ENCODE assay signal across 1 cellular context in genomic region chr19:34145741-34146202, GRCh38.
A peak's percentile ranks its signal among the peaks of the same experiment; 100 is the strongest.
TF ChIP-seq lines count a peak whose summit lies in the region.

No MANE protein-coding gene starts in this region.

TF ChIP-seq in HEK293, 187 proteins besides CTCF, POLR2A, EP300 and RAD21 (continued from another document):
- TF ChIP-seq ZNF184 (tag by site-specific recombination; IDR thresholded peaks at IDR 0.05) (no peak; the same call in 1 of the 2 replicates), ZSCAN16 (tag by site-specific recombination; IDR thresholded peaks at IDR 0.05) (no peak), ZSCAN30 (tag by site-specific recombination; IDR thresholded peaks at IDR 0.05) (0 out of 2 replicates have a peak, but pooled peaks have one; percentile 36), ZNF654 (tag by site-specific recombination; IDR thresholded peaks at IDR 0.05; ENCODE audit: low read depth) (peak; percentile 100), ZNF600 (tag by site-specific recombination; IDR thresholded peaks at IDR 0.05) (peak; percentile 92), ZNF561 (tag by site-specific recombination; IDR thresholded peaks at IDR 0.05; ENCODE audit: borderline replicate concordance) (peak; percentile 49; the same call in 1 of the 2 replicates), KLF10 (tag by site-specific recombination; IDR thresholded peaks at IDR 0.05) (peak; percentile 47; the same call in 1 of the 2 replicates), ZNF133 (tag by site-specific recombination; IDR thresholded peaks at IDR 0.05) (no peak), ZEB2 (tag by site-specific recombination; IDR thresholded peaks at IDR 0.05) (peak; percentile 28; the same call in 1 of the 2 replicates), ZXDB (tag by site-specific recombination; IDR thresholded peaks at IDR 0.05) (peak; percentile 17; the same call in 1 of the 2 replicates), ZFP37 (tag by site-specific recombination; IDR thresholded peaks at IDR 0.05) (0 out of 2 replicates have a peak, but pooled peaks have one; percentile 38), ZNF10 (tag by site-specific recombination; IDR thresholded peaks at IDR 0.05) (peak; percentile 52), ZNF791 (tag by site-specific recombination; IDR thresholded peaks at IDR 0.05) (no peak), YY2 (tag by site-specific recombination; IDR thresholded peaks at IDR 0.05) (no peak), ZNF24 (tag by site-specific recombination; IDR thresholded peaks at IDR 0.05) (no peak), ZBTB48 (tag by site-specific recombination; IDR thresholded peaks at IDR 0.05) (peak; percentile 82; the same call in 1 of the 2 replicates)
- TF ChIP-seq, protein P1, sequence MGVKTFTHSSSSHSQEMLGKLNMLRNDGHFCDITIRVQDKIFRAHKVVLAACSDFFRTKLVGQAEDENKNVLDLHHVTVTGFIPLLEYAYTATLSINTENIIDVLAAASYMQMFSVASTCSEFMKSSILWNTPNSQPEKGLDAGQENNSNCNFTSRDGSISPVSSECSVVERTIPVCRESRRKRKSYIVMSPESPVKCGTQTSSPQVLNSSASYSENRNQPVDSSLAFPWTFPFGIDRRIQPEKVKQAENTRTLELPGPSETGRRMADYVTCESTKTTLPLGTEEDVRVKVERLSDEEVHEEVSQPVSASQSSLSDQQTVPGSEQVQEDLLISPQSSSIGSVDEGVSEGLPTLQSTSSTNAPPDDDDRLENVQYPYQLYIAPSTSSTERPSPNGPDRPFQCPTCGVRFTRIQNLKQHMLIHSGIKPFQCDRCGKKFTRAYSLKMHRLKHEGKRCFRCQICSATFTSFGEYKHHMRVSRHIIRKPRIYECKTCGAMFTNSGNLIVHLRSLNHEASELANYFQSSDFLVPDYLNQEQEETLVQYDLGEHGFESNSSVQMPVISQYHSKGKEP (tag by site-specific recombination; IDR thresholded peaks at IDR 0.05): peak; percentile 5; the same call in 1 of the 2 replicates
- TF ChIP-seq, protein P2, sequence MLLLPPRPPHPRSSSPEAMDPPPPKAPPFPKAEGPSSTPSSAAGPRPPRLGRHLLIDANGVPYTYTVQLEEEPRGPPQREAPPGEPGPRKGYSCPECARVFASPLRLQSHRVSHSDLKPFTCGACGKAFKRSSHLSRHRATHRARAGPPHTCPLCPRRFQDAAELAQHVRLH (tag by site-specific recombination; IDR thresholded peaks at IDR 0.05): peak; percentile 32; the same call in 1 of the 2 replicates
- TF ChIP-seq, protein P3, sequence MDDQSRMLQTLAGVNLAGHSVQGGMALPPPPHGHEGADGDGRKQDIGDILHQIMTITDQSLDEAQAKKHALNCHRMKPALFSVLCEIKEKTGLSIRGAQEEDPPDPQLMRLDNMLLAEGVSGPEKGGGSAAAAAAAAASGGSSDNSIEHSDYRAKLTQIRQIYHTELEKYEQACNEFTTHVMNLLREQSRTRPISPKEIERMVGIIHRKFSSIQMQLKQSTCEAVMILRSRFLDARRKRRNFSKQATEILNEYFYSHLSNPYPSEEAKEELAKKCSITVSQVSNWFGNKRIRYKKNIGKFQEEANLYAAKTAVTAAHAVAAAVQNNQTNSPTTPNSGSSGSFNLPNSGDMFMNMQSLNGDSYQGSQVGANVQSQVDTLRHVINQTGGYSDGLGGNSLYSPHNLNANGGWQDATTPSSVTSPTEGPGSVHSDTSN (CRISPR knock-in tag; IDR thresholded peaks at IDR 0.05): no peak
